In genomic region chr12:108271951-108272729, GRCh38 we compare ENCODE assay signal across 24 cellular contexts.
DNase-seq lines count a peak whose midpoint lies in the region; ATAC-seq, FAIRE-seq and TF ChIP-seq lines count a peak whose summit lies in the region.
"Had no signal": no experiment of that assay in that cellular context is flagged by ENCODE, and none has a peak within 500 bp of the region (broad histone marks: within the 10 kb centered on the region; RNA-seq: fewer than 3 reads in every experiment).

No MANE protein-coding gene starts in this region.

- H4K5ac ChIP-seq in mesendoderm (ENCODE audit: low read length), result peak overlapping the region; percentile 18

- intact Hi-C loops in K562 (cut with micrococcal nuclease), result no loop called here

- H2BK15ac ChIP-seq in mesendoderm (replicated peaks; ENCODE audit: low read depth), result no peak overlapping the region

- in situ Hi-C loops in K562 (cut with MboI), result no loop called here

- H4K20me1 ChIP-seq in K562 (replicated peaks; ENCODE audit: control insufficient read depth, insufficient read depth, low read length), result no peaks in the 10 kb centered on the region
- H4K20me1 ChIP-seq: BLaER1 treated with 17β-estradiol and CSF1 and Interleukin-3, amounts not matched to agents 10 nM and 100 nM had no signal

- no peak overlapping the region for H3K27ac ChIP-seq in K562 (ENCODE audit: extremely low read depth, low read depth, low read length)
- H3K27ac ChIP-seq in mesendoderm (ENCODE audit: low read depth, low read length), result no peak overlapping the region
- H3K27ac ChIP-seq: BLaER1 treated with 17β-estradiol and CSF1 and Interleukin-3, amounts not matched to agents 10 nM and 100 nM; Peyer's patch had no signal

- no peak for FAIRE-seq in K562 (lab: Jason Lieb, UNC)

- ATAC-seq in K562 (no peak), HG03045 (IDR thresholded peaks at IDR 0.05; ENCODE audit: unreplicated experiment) (no peak)
- ATAC-seq: T-helper 17 cell had no signal

- POLR2A ChIA-PET in K562 (lab: Yijun Ruan, JAX), result interaction anchor here (0.6 to 1.3 kb wide), 2 partner anchors 15 to 227 kb away, joined by 3 to 4 read pairs; no protein-coding TSS in a partner anchor

- H3K36me3 ChIP-seq in K562 (ENCODE audit: control insufficient read depth, insufficient read depth, low read length) (no peaks in the 10 kb centered on the region), mesendoderm (ENCODE audit: control insufficient read depth, insufficient read depth, low read length) (no peaks in the 10 kb centered on the region)
- H3K36me3 ChIP-seq: BLaER1 treated with 17β-estradiol and CSF1 and Interleukin-3, amounts not matched to agents 10 nM and 100 nM; HAP-1; Peyer's patch had no signal

- DNase-seq in H4 (ENCODE audit: low spot score) (peak; percentile 14), NCI-H82 (lab: John Stamatoyannopoulos, UW) (peak; percentile 99), K562 (ENCODE audit: extremely low read depth in 1 of 4, low spot score in 3 of 4) (peak in 1 of 4 experiments; percentile 9), mesendoderm (peak; percentile 72), NCI-H526 (lab: John Stamatoyannopoulos, UW) (no peak), DMS79 treated with DMSO at 0.1 percent for 48 hours (lab: John Stamatoyannopoulos, UW) (no peak), NCI-H2107 treated with DMSO at 0.1 percent for 48 hours (lab: John Stamatoyannopoulos, UW; ENCODE audit: unreplicated experiment) (no peak)
- DNase-seq: Calu3; CD4-positive, alpha-beta memory T cell; DMS53; EL; GF-D8; MV-4-11; NCI-H1105 treated with DMSO at 0.1 percent for 48 hours; NCI-H2029 treated with DMSO at 0.1 percent for 48 hours; NCI-H2171; NCI-H446 treated with DMSO at 0.1 percent for 48 hours; NCI-H748 treated with DMSO at 0.1 percent for 48 hours; Peyer's patch; SW 1271; T-helper 17 cell had no signal

- no peak overlapping the region for H2AK5ac ChIP-seq in mesendoderm (ENCODE audit: low read length)

- CTCF ChIA-PET in K562 (lab: Yijun Ruan, JAX; ENCODE audit: low intra/inter-chr PET ratio), result no interaction called here

- TF ChIP-seq RAD21 in K562 (CRISPR knock-in tag; conservative IDR thresholded peaks at IDR 0.05 in 1 of 2, IDR thresholded peaks at IDR 0.05 in 1 of 2), result no peak

- H3K79me1 ChIP-seq in mesendoderm (ENCODE audit: low read length), result no peaks in the 10 kb centered on the region

- no peaks in the 10 kb centered on the region for H3K79me2 ChIP-seq in K562 (ENCODE audit: control insufficient read depth, insufficient read depth, low read length)
- H3K79me2 ChIP-seq in mesendoderm (ENCODE audit: control insufficient read depth, insufficient read depth, low read length), result no peaks in the 10 kb centered on the region

- H3K4ac ChIP-seq in mesendoderm (ENCODE audit: low read depth, low read length), result no peak overlapping the region

- H3K9ac ChIP-seq in K562 (ENCODE audit: insufficient read depth in 1 of 2, low read depth in 2 of 2, low read length in 2 of 2), result no peak overlapping the region
- H3K9ac ChIP-seq in mesendoderm (ENCODE audit: low read length), result no peak overlapping the region
- H3K9ac ChIP-seq: BLaER1 treated with 17β-estradiol and CSF1 and Interleukin-3, amounts not matched to agents 10 nM and 100 nM had no signal

- H2BK120ac ChIP-seq in mesendoderm (ENCODE audit: low read depth, low read length), result no peak overlapping the region

- no TSS peak for BruUV-seq in K562 (replicated peaks; lab: Mats Ljungman, UMichigan)

- no peak overlapping the region for H2AFZ ChIP-seq in K562 (ENCODE audit: low read depth, low read length)

- H3K4me2 ChIP-seq in K562 (ENCODE audit: insufficient read depth, low read length) (no peak overlapping the region), mesendoderm (ENCODE audit: low read length) (no peak overlapping the region)
- H3K4me2 ChIP-seq: BLaER1 treated with 17β-estradiol and CSF1 and Interleukin-3, amounts not matched to agents 10 nM and 100 nM had no signal

- no peak for TF ChIP-seq EP300 in K562 (IDR thresholded peaks at IDR 0.05; ENCODE audit: low read length)

- H3K27me3 ChIP-seq in K562 (ENCODE audit: control insufficient read depth in 2 of 2, insufficient read depth in 2 of 2, low read length in 2 of 2), result peaks cover 0 to 6% of the 10 kb centered on the region in 2 experiments; a peak in 1 of 5 replicates
- H3K27me3 ChIP-seq in mesendoderm (ENCODE audit: insufficient read depth, low read length, poor library complexity), result no peaks in the 10 kb centered on the region
- H3K27me3 ChIP-seq: BLaER1 treated with 17β-estradiol and CSF1 and Interleukin-3, amounts not matched to agents 10 nM and 100 nM; Peyer's patch had no signal

- no peaks in the 10 kb centered on the region for H3K9me3 ChIP-seq in K562 (replicated peaks; ENCODE audit: control insufficient read depth, insufficient read depth, low read depth, low read length)
- H3K9me3 ChIP-seq: HAP-1, Peyer's patch had no signal

- H3K9me1 ChIP-seq in K562 (ENCODE audit: control insufficient read depth, insufficient read depth, low read length), result no peaks in the 10 kb centered on the region

- TF ChIP-seq CTCF in K562 (IDR thresholded peaks at IDR 0.05 in 2 of 3, conservative IDR thresholded peaks at IDR 0.05 in 1 of 3; ENCODE audit: insufficient read depth in 2 of 3, low read depth in 1 of 3, low read length in 3 of 3), result no peak

- no peak overlapping the region for H4K8ac ChIP-seq in mesendoderm (ENCODE audit: low read depth, low read length)

- H3K4me1 ChIP-seq in K562 (replicated peaks in 1 of 2; ENCODE audit: control insufficient read depth in 2 of 2, insufficient read depth in 2 of 2, low read length in 2 of 2) (peaks cover 0 to 9% of the 10 kb centered on the region in 2 experiments; a peak in 3 of 5 replicates), mesendoderm (ENCODE audit: control insufficient read depth, low read depth, low read length) (peaks cover 2% of the 10 kb centered on the region)
- H3K4me1 ChIP-seq: HAP-1, Peyer's patch had no signal

- WGBS in K562 (ENCODE audit: insufficient coverage, low coverage, missing lambda C conversion rate), result 2% methylated on average over 5 of the region's 5 CpGs
- no CpG with 5 or more reads among the region's 5 CpGs for WGBS in mesendoderm (ENCODE audit: extremely low coverage, insufficient coverage, low lambda C conversion rate)

- H3K4me3 ChIP-seq in K562, result no peak overlapping the region
- no peak overlapping the region for H3K4me3 ChIP-seq in mesendoderm (ENCODE audit: low read length)
- H3K4me3 ChIP-seq: BLaER1 treated with 17β-estradiol and CSF1 and Interleukin-3, amounts not matched to agents 10 nM and 100 nM; HAP-1; Peyer's patch had no signal

- H3K23ac ChIP-seq in mesendoderm (ENCODE audit: low read length), result no peak overlapping the region

- peak overlapping the region; percentile 24 for H2BK5ac ChIP-seq in mesendoderm (ENCODE audit: low read length)

- no peak for TF ChIP-seq POLR2A in K562 (conservative IDR thresholded peaks at IDR 0.05)

- no peak overlapping the region for H3K56ac ChIP-seq in mesendoderm (ENCODE audit: low read length)

- H3K18ac ChIP-seq in mesendoderm (ENCODE audit: low read length), result no peak overlapping the region

TF ChIP-seq in K562, 482 proteins besides CTCF, POLR2A, EP300 and RAD21:
- TF ChIP-seq NFIC (IDR thresholded peaks at IDR 0.05) (peak; percentile 35), TEAD4 (IDR thresholded peaks at IDR 0.05; ENCODE audit: low read length) (no peak), TEAD4 (CRISPR knock-in tag; IDR thresholded peaks at IDR 0.05; ENCODE audit: borderline replicate concordance) (no peak), BCOR (IDR thresholded peaks at IDR 0.05) (peak; percentile 66; the same call in 1 of the 2 replicates), ZNF584 (CRISPR knock-in tag; IDR thresholded peaks at IDR 0.05; ENCODE audit: low read depth) (no peak), ADNP (tag; IDR thresholded peaks at IDR 0.05) (0 out of 2 replicates have a peak, but pooled peaks have one; percentile 30), RBM25 (IDR thresholded peaks at IDR 0.05; ENCODE audit: low read depth, low read length, severe bottlenecking) (peak; percentile 73)

Comparison
In these comparisons a context has a peak if more than half of its experiments do, and no peak if none do; other contexts are left out.
1. DNase-seq: peak in H4 (single experiment), NCI-H82 (single experiment) and mesendoderm (single experiment); none in NCI-H526 (0 of 2), DMS79 treated with DMSO at 0.1 percent for 48 hours (single experiment) and NCI-H2107 treated with DMSO at 0.1 percent for 48 hours (single experiment).